Comparison of ENCODE assay signal across 8 cellular contexts in the genomic region with DNA sequence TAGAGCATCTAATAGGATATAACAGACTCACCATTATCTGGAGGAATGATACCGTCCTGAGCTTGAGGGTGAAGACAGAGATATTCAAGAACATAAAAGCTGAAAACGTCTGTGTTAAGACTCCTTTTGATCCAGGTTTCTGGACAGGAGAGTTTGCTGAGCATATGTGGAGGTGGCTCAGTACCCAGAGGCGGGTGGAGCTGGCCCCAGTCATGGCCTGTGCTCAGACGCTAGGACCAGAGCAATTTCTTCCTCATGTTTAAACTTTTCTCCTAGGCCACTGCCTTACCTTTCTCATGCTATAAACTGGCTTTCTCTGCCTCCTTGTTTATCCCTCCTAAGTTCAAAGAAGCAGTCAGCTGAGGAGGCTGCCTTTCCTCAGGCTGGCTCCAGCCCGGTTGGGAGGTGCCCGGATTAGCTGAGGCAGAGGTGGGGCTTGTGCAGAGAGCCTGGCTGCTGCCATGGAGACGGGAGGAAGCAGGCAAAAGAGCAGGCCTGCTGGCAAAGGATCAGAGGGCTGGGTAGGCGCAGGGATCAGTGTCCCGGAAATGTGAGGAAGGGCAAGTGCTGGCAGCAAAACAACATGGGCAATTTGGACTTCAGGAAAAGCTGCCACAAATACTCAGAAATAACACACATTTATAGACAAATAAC. TPM values are rescaled to one million over a fixed set of nuclear protein-coding genes. Genes with fewer than 3 reads are reported as not detected.
DNase-seq lines count a peak whose midpoint lies in the region; ATAC-seq and TF ChIP-seq lines count a peak whose summit lies in the region.

No MANE protein-coding gene starts in this region.

- peaks cover 13% of the 10 kb centered on the region for H3K36me3 ChIP-seq in MG63
- H3K36me3 ChIP-seq in hepatocyte (replicated peaks; ENCODE audit: insufficient read depth, low read depth), result no peaks in the 10 kb centered on the region

- ATAC-seq in GM19351 (IDR thresholded peaks at IDR 0.05; ENCODE audit: unreplicated experiment) (no peak), GM19467 (IDR thresholded peaks at IDR 0.05; ENCODE audit: unreplicated experiment) (no peak)
- ATAC-seq in activated CD8-positive, alpha-beta T cell treated with anti-CD3 and anti-CD28 coated beads, Interleukin-2, amount 10 ng/mL, durations not matched to agents 7 days and 5 days, result no peak

- H3K27me3 Mint-ChIP-seq in activated CD8-positive, alpha-beta T cell treated with anti-CD3 and anti-CD28 coated beads, Interleukin-2, amount 10 ng/mL, durations not matched to agents 7 days and 5 days (ENCODE audit: low read depth), result no peaks in the 10 kb centered on the region

- no peak overlapping the region for H3K4me3 ChIP-seq in MG63
- H3K4me3 ChIP-seq in hepatocyte, result no peak overlapping the region
- peak overlapping the region; percentile 13 for H3K4me3 ChIP-seq in retinal pigment epithelial cell (ENCODE audit: low read length)

- in situ Hi-C loops in ACHN (cut with HindIII; ENCODE audit: low pct_ligation_motif_present, low pct_unique_long_range_greater_than_20kb, low sequenced_read_pairs), result no loop called here

- peak overlapping the region; percentile 42 for H3K4me2 ChIP-seq in hepatocyte

- H3K79me2 ChIP-seq in hepatocyte, result peaks cover 43% of the 10 kb centered on the region

- CTCF ChIA-PET in activated CD8-positive, alpha-beta T cell treated with anti-CD3 and anti-CD28 coated beads, Interleukin-2, amount 10 ng/mL, durations not matched to agents 7 days and 5 days (lab: Charles Lee), result no interaction called here

- H3K36me3 Mint-ChIP-seq in activated CD8-positive, alpha-beta T cell treated with anti-CD3 and anti-CD28 coated beads, Interleukin-2, amount 10 ng/mL, durations not matched to agents 7 days and 5 days (ENCODE audit: low read depth), result peaks cover 13% of the 10 kb centered on the region

- no peaks in the 10 kb centered on the region for H3K9me3 Mint-ChIP-seq in activated CD8-positive, alpha-beta T cell treated with anti-CD3 and anti-CD28 coated beads, Interleukin-2, amount 10 ng/mL, durations not matched to agents 7 days and 5 days (ENCODE audit: insufficient read depth)

- H3K4me1 ChIP-seq in hepatocyte (ENCODE audit: insufficient read depth), result peaks cover 16% of the 10 kb centered on the region

- POLR2A ChIA-PET in activated CD8-positive, alpha-beta T cell treated with anti-CD3 and anti-CD28 coated beads, Interleukin-2, amount 10 ng/mL, durations not matched to agents 7 days and 5 days (lab: Charles Lee), result no interaction called here

- H3K27me3 ChIP-seq in MG63 (no peaks in the 10 kb centered on the region), hepatocyte (no peaks in the 10 kb centered on the region)

- no peaks in the 10 kb centered on the region for H3K9me3 ChIP-seq in MG63
- no peaks in the 10 kb centered on the region for H3K9me3 ChIP-seq in hepatocyte (ENCODE audit: low read depth)

- peak overlapping the region; percentile 75 for H3K27ac ChIP-seq in hepatocyte

- no peaks in the 10 kb centered on the region for H3K4me1 Mint-ChIP-seq in activated CD8-positive, alpha-beta T cell treated with anti-CD3 and anti-CD28 coated beads, Interleukin-2, amount 10 ng/mL, durations not matched to agents 7 days and 5 days (ENCODE audit: low read depth)

- no peak overlapping the region for H3K27ac Mint-ChIP-seq in activated CD8-positive, alpha-beta T cell treated with anti-CD3 and anti-CD28 coated beads, Interleukin-2, amount 10 ng/mL, durations not matched to agents 7 days and 5 days

- H2AFZ ChIP-seq in hepatocyte, result no peak overlapping the region

- TF ChIP-seq CTCF in hepatocyte (IDR thresholded peaks at IDR 0.05; ENCODE audit: poor library complexity), result no peak
- no peak for TF ChIP-seq CTCF in retinal pigment epithelial cell (conservative IDR thresholded peaks at IDR 0.05; ENCODE audit: low read depth, low read length)

- no peaks in the 10 kb centered on the region for H4K20me1 ChIP-seq in hepatocyte (ENCODE audit: insufficient read depth, poor library complexity, severe bottlenecking)

- DNase-seq in ACHN (peak; percentile 81), MG63 (peak; percentile 96), astrocyte of the hippocampus (ENCODE audit: low read depth, low spot score) (peak; percentile 94), hepatocyte (ENCODE audit: low spot score) (peak; percentile 91), retinal pigment epithelial cell (ENCODE audit: low read depth) (peak; percentile 99)
- no peak for DNase-seq in activated CD8-positive, alpha-beta T cell treated with anti-CD3 and anti-CD28 coated beads, Interleukin-2, amount 10 ng/mL, durations not matched to agents 7 days and 5 days

- no peak overlapping the region for H3K4me3 Mint-ChIP-seq in activated CD8-positive, alpha-beta T cell treated with anti-CD3 and anti-CD28 coated beads, Interleukin-2, amount 10 ng/mL, durations not matched to agents 7 days and 5 days

- H3K9me2 ChIP-seq in hepatocyte (replicated peaks; ENCODE audit: insufficient read depth), result no peaks in the 10 kb centered on the region

- 33% methylated on average over 9 of the region's 9 CpGs for WGBS in hepatocyte (ENCODE audit: low lambda C conversion rate, missing lambda C conversion rate)

RNA-seq across cellular contexts. Expression of a gene that starts 13.7 kb away (rescaled TPM):
- total RNA-seq in MG63 (2014; rRNA removed; shearing (Covaris generic); ENCODE audit: low replicate concordance), result 18.4 and 38.9 TPM in 2 replicates
- total RNA-seq in hepatocyte, result 58.7 and 59.1 TPM in 2 replicates
- 68.2 and 71.5 TPM in 2 replicates for polyA plus RNA-seq in hepatocyte
- 10 to 100 TPM; 28.3 to 34.3 TPM for total RNA-seq in activated CD8-positive, alpha-beta T cell treated with anti-CD3 and anti-CD28 coated beads, Interleukin-2, amount 10 ng/mL, durations not matched to agents 7 days and 5 days

RNA-seq across cellular contexts. Expression of a gene that starts 14.0 kb away (rescaled TPM):
- total RNA-seq in MG63 (2014; rRNA removed; shearing (Covaris generic); ENCODE audit: low replicate concordance), result 5.4 and 8.2 TPM in 2 replicates
- 25.8 and 27.4 TPM in 2 replicates for total RNA-seq in hepatocyte
- 11.7 and 13.9 TPM in 2 replicates for polyA plus RNA-seq in hepatocyte
- total RNA-seq in activated CD8-positive, alpha-beta T cell treated with anti-CD3 and anti-CD28 coated beads, Interleukin-2, amount 10 ng/mL, durations not matched to agents 7 days and 5 days, result 10 to 100 TPM; 31.1 to 33.2 TPM

RNA-seq across cellular contexts. Expression of a gene that starts 47.5 kb away (rescaled TPM):
- total RNA-seq in MG63 (2014; rRNA removed; shearing (Covaris generic); ENCODE audit: low replicate concordance), result 29.0 and 43.2 TPM in 2 replicates
- total RNA-seq in hepatocyte, result 8.2 and 8.9 TPM in 2 replicates
- 13.2 and 15.0 TPM in 2 replicates for polyA plus RNA-seq in hepatocyte
- 1 to 10 TPM; 8.5 to 8.8 TPM for total RNA-seq in activated CD8-positive, alpha-beta T cell treated with anti-CD3 and anti-CD28 coated beads, Interleukin-2, amount 10 ng/mL, durations not matched to agents 7 days and 5 days

RNA-seq across cellular contexts. Expression of a gene that starts 52.5 kb away (rescaled TPM):
- total RNA-seq in MG63 (2014; rRNA removed; shearing (Covaris generic); ENCODE audit: low replicate concordance), result 75.8 and 113 TPM in 2 replicates
- total RNA-seq in hepatocyte, result 115 and 122 TPM in 2 replicates
- polyA plus RNA-seq in hepatocyte, result 95.4 and 130 TPM in 2 replicates
- total RNA-seq in activated CD8-positive, alpha-beta T cell treated with anti-CD3 and anti-CD28 coated beads, Interleukin-2, amount 10 ng/mL, durations not matched to agents 7 days and 5 days, result 100 to 1,000 TPM; 137 to 140 TPM

RNA-seq across cellular contexts. Expression of a gene that starts 53.9 kb away (rescaled TPM):
- total RNA-seq in MG63 (2014; rRNA removed; shearing (Covaris generic); ENCODE audit: low replicate concordance), result 34.9 and 45.2 TPM in 2 replicates
- 523 and 682 TPM in 2 replicates for total RNA-seq in hepatocyte
- 2,788 and 2,829 TPM in 2 replicates for polyA plus RNA-seq in hepatocyte
- 1 to 10 TPM; 2.2 to 2.7 TPM for total RNA-seq in activated CD8-positive, alpha-beta T cell treated with anti-CD3 and anti-CD28 coated beads, Interleukin-2, amount 10 ng/mL, durations not matched to agents 7 days and 5 days
